In the genomic region with DNA sequence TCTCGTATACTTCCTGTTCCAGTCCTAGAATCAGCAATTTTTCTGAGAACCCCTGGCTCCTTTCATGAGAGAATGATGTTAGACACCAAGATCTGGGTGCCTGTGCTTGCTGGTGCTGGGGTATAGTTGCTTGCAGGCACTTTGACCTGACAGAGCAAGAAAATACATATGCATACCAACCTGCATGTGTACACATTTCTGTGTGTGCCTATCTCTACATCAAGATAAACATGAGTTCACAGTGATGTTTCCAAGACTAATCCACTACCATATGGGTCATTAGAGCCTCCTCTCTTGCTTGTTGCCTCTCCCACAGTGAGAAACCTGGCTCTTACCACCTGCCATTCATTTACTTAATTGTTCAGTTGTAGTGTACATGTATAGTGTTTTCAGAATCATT, we compare ENCODE assay signal across 2 cellular contexts.
TF ChIP-seq lines count a peak whose summit lies in the region.

No MANE protein-coding gene starts in this region.

TF ChIP-seq in GM23338, 12 proteins besides CTCF, POLR2A, EP300 and RAD21:
- TF ChIP-seq ZNF331 (CRISPR knock-in tag; IDR thresholded peaks at IDR 0.05; ENCODE audit: low read depth) (no peak), EZH2phosphoT487 (IDR thresholded peaks at IDR 0.05; ENCODE audit: unreplicated experiment) (no peak), NANOG (IDR thresholded peaks at IDR 0.05; ENCODE audit: borderline replicate concordance) (no peak), JUNB (IDR thresholded peaks at IDR 0.05; ENCODE audit: unreplicated experiment) (no peak)

TF ChIP-seq in H1, 55 proteins besides CTCF, POLR2A, EP300 and RAD21:
- no peak for TF ChIP-seq CTBP2 (IDR thresholded peaks at IDR 0.05; ENCODE audit: borderline replicate concordance, insufficient read depth, insufficient read length, low read length)
- TF ChIP-seq FOSL1 (IDR thresholded peaks at IDR 0.05; ENCODE audit: insufficient read depth, low read depth, low read length): no peak
- no peak for TF ChIP-seq TBP (IDR thresholded peaks at IDR 0.05; ENCODE audit: low read depth, low read length)
- TF ChIP-seq RBBP5 (IDR thresholded peaks at IDR 0.05; ENCODE audit: borderline replicate concordance, low read depth, low read length): no peak
- TF ChIP-seq MAFK (IDR thresholded peaks at IDR 0.05; ENCODE audit: low read depth, low read length): no peak
- no peak for TF ChIP-seq SRF (IDR thresholded peaks at IDR 0.05; ENCODE audit: low read depth, low read length)
- TF ChIP-seq SP1 (IDR thresholded peaks at IDR 0.05; ENCODE audit: low read depth, low read length): no peak
- TF ChIP-seq BACH1 (IDR thresholded peaks at IDR 0.05; ENCODE audit: low read length): no peak
- TF ChIP-seq, protein P1, sequence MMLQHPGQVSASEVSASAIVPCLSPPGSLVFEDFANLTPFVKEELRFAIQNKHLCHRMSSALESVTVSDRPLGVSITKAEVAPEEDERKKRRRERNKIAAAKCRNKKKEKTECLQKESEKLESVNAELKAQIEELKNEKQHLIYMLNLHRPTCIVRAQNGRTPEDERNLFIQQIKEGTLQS (IDR thresholded peaks at IDR 0.05; ENCODE audit: insufficient read depth, low read depth, low read length): no peak
- TF ChIP-seq SIN3A (conservative IDR thresholded peaks at IDR 0.05 in 1 of 2, IDR thresholded peaks at IDR 0.05 in 1 of 2; ENCODE audit: low read depth in 1 of 2, low read length in 2 of 2): no peak
- TF ChIP-seq KDM1A (IDR thresholded peaks at IDR 0.05; ENCODE audit: borderline replicate concordance, low read length): no peak
